In genomic region chr6:75266716-75267291, GRCh38 we compare ENCODE assay signal across 9 cellular contexts. TPM values are rescaled to one million over a fixed set of nuclear protein-coding genes. Genes with fewer than 3 reads are reported as not detected.
A peak's percentile ranks its signal among the peaks of the same experiment; 100 is the strongest.
DNase-seq lines count a peak whose midpoint lies in the region; ATAC-seq, FAIRE-seq and TF ChIP-seq lines count a peak whose summit lies in the region.
"Had no signal": no experiment of that assay in that cellular context is flagged by ENCODE, and none has a peak within 500 bp of the region (broad histone marks: within the 10 kb centered on the region; RNA-seq: fewer than 3 reads in every experiment).

No MANE protein-coding gene starts in this region.

- TF ChIP-seq EP300 in HepG2 (IDR thresholded peaks at IDR 0.05; ENCODE audit: low read depth in 2 of 2, low read length in 2 of 2), result no peak
- TF ChIP-seq EP300 in HepG2 (CRISPR knock-in tag; IDR thresholded peaks at IDR 0.05; ENCODE audit: borderline replicate concordance), result no peak

- peak; percentile 44 for DNase-seq in COLO829 (ENCODE audit: low spot score)
- DNase-seq in NCI-H69 (lab: John Stamatoyannopoulos, UW), result peak; percentile 66
- no peak for DNase-seq in central memory CD8-positive, alpha-beta T cell (ENCODE audit: low spot score in 2 of 2)
- peak; percentile 42 for DNase-seq in HepG2 (ENCODE audit: low spot score)
- DNase-seq in effector CD4-positive, alpha-beta T cell, result no peak
- no peak for DNase-seq in activated CD4-positive, CD25-positive, alpha-beta regulatory T cell (lab: John Stamatoyannopoulos, UW)

- in situ Hi-C loops in HepG2 (cut with HindIII; ENCODE audit: extremely low pct_ligation_motif_present, low pct_unique_long_range_greater_than_20kb), result no loop called here

- no peaks in the 10 kb centered on the region for H4K20me1 ChIP-seq in HepG2 (ENCODE audit: insufficient read depth, low read length)

- H2AFZ ChIP-seq in HepG2 (ENCODE audit: low read length), result no peak overlapping the region

- peak; percentile 63 for TF ChIP-seq CTCF in HepG2 (CRISPR knock-in tag; IDR thresholded peaks at IDR 0.05)

- no peak overlapping the region for H3K9ac ChIP-seq in HepG2 (ENCODE audit: insufficient read depth, low read depth, low read length)

- peaks cover 4 to 25% of the 10 kb centered on the region in 2 experiments; a peak in 4 of 5 replicates for H3K36me3 ChIP-seq in HepG2 (replicated peaks in 1 of 2; ENCODE audit: control insufficient read depth in 1 of 2, insufficient read depth in 2 of 2, low read length in 2 of 2)

- H3K79me2 ChIP-seq in HepG2 (ENCODE audit: insufficient read depth, low read length), result peaks cover 39% of the 10 kb centered on the region

- TF ChIP-seq POLR2A in HepG2 (IDR thresholded peaks at IDR 0.05; ENCODE audit: insufficient read depth in 1 of 2, low read depth in 2 of 2, low read length in 2 of 2), result no peak

- no peak overlapping the region for H3K27ac ChIP-seq in HepG2 (ENCODE audit: extremely low read length, insufficient read depth, low read length)
- H3K27ac ChIP-seq: SJCRH30 had no signal

- peak; percentile 26; the same call in 1 of the 2 replicates for TF ChIP-seq RAD21 in HepG2 (CRISPR knock-in tag; IDR thresholded peaks at IDR 0.05)

- POLR2A ChIA-PET in HepG2 (lab: Yijun Ruan, JAX), result no interaction called here

- no peak overlapping the region for H3K4me3 Mint-ChIP-seq in central memory CD8-positive, alpha-beta T cell

- no peaks in the 10 kb centered on the region for H3K27me3 ChIP-seq in HepG2 (ENCODE audit: control insufficient read depth in 1 of 2, insufficient read depth in 2 of 2, low read length in 2 of 2)
- H3K27me3 ChIP-seq: SJCRH30 had no signal

- peaks cover 18% of the 10 kb centered on the region for H3K4me1 Mint-ChIP-seq in central memory CD8-positive, alpha-beta T cell

- H3K36me3 Mint-ChIP-seq in central memory CD8-positive, alpha-beta T cell (ENCODE audit: insufficient read depth), result peaks cover 21% of the 10 kb centered on the region

- peak; percentile 68 for FAIRE-seq in HepG2 (lab: Jason Lieb, UNC)

- H3K27me3 Mint-ChIP-seq in central memory CD8-positive, alpha-beta T cell, result no peaks in the 10 kb centered on the region

- 67% methylated on average over 2 of the region's 2 CpGs for WGBS in HepG2 (ENCODE audit: low lambda C conversion rate)

- no peak overlapping the region for H3K4me3 ChIP-seq in HepG2 (replicated peaks in 1 of 3; ENCODE audit: insufficient read depth in 1 of 3, low read depth in 2 of 3, low read length in 3 of 3)
- H3K4me3 ChIP-seq: SJCRH30 had no signal

- no peak overlapping the region for H3K27ac Mint-ChIP-seq in central memory CD8-positive, alpha-beta T cell (ENCODE audit: low read depth)

- ATAC-seq in GM18868 (IDR thresholded peaks at IDR 0.05; ENCODE audit: unreplicated experiment) (peak; percentile 59), HG03095 (IDR thresholded peaks at IDR 0.05; ENCODE audit: unreplicated experiment) (peak; percentile 64), HepG2 (peak; percentile 77)
- ATAC-seq in central memory CD8-positive, alpha-beta T cell (replicated peaks; ENCODE audit: extremely low read depth, poor library complexity, severe bottlenecking), result peak; percentile 75

- no TSS peak for BruUV-seq in HepG2 (replicated peaks; lab: Mats Ljungman, UMichigan)

- CTCF ChIA-PET in HepG2 (lab: Yijun Ruan, JAX; ENCODE audit: low intra/inter-chr PET ratio, low total read pairs), result interaction anchor here (0.7 to 1.7 kb wide), 4 partner anchors 18 to 260 kb away, joined by 3 to 14 read pairs (median 6); partner anchors contain the start of gene TMEM30A

- intact Hi-C loops in HepG2 (cut with micrococcal nuclease; ENCODE audit: unreplicated experiment), result loop anchor here (1.0 to 5.0 kb wide), 4 partner anchors 18 to 259 kb away; partner anchors contain the start of gene TMEM30A

- no peaks in the 10 kb centered on the region for H3K4me1 ChIP-seq in HepG2 (ENCODE audit: insufficient read depth, low read length)
- H3K4me1 ChIP-seq: SJCRH30 had no signal

- no peak overlapping the region for H3K4me2 ChIP-seq in HepG2 (ENCODE audit: low read depth, low read length)

- H3K9me3 Mint-ChIP-seq in central memory CD8-positive, alpha-beta T cell, result no peaks in the 10 kb centered on the region

- no peaks in the 10 kb centered on the region for H3K9me3 ChIP-seq in HepG2 (ENCODE audit: low read length)
- H3K9me3 ChIP-seq: SJCRH30 had no signal

TF ChIP-seq in HepG2, 621 proteins besides CTCF, POLR2A, EP300 and RAD21:
- TF ChIP-seq SMC3 (IDR thresholded peaks at IDR 0.05; ENCODE audit: low read length), result peak; percentile 59
- no peak for TF ChIP-seq TFDP2 (CRISPR knock-in tag; IDR thresholded peaks at IDR 0.05)
- TF ChIP-seq STAG1 (CRISPR knock-in tag; IDR thresholded peaks at IDR 0.05), result peak; percentile 55

RNA-seq across cellular contexts. Expression of gene TMEM30A, which starts 17.8 kb away (rescaled TPM):
- 38.4 and 54.4 TPM in 2 replicates for total RNA-seq in HepG2 (2016; rRNA removed; fragmentation: Illumina TruSeq; extraction: Trizol)
- total RNA-seq in HepG2 (2016; cell fraction: cytosol; rRNA removed; fragmentation: Illumina TruSeq; extraction: Trizol; ENCODE audit: low read depth), result 1.8 and 2.4 TPM in 2 replicates
- 32.4 and 47.0 TPM in 2 replicates for total RNA-seq in HepG2 (2016; cell fraction: insoluble cytoplasmic fraction; rRNA removed; fragmentation: Illumina TruSeq; extraction: Trizol)
- 9.9 and 10.6 TPM in 2 replicates for total RNA-seq in HepG2 (2016; cell fraction: membrane; rRNA removed; fragmentation: Illumina TruSeq; extraction: Trizol)
- total RNA-seq in HepG2 (2016; cell fraction: nucleus; rRNA removed; fragmentation: Illumina TruSeq; extraction: Trizol), result 57.2 and 65.2 TPM in 2 replicates
- 14.9 and 17.6 TPM in 2 replicates for polyA plus RNA-seq in HepG2 (2011; rRNA removed)
- polyA plus RNA-seq in HepG2 (2011; cell fraction: cytosol; rRNA removed), result 6.1 and 11.4 TPM in 2 replicates
- 11.2 and 15.5 TPM in 2 replicates for polyA plus RNA-seq in HepG2 (2011; cell fraction: nucleus; rRNA removed)
- polyA plus RNA-seq in HepG2 (2012), result 53.2 and 56.8 TPM in 2 replicates
- 1.9 TPM in 2 replicates for polyA plus RNA-seq in HepG2 (2016; cell fraction: cytosol; fragmentation: Illumina TruSeq; extraction: Trizol; ENCODE audit: low read depth)
- polyA plus RNA-seq in HepG2 (2016; cell fraction: insoluble cytoplasmic fraction; fragmentation: Illumina TruSeq; extraction: Trizol; ENCODE audit: low read depth), result 28.3 and 31.1 TPM in 2 replicates
- polyA plus RNA-seq in HepG2 (2016; cell fraction: membrane; fragmentation: Illumina TruSeq; extraction: Trizol; ENCODE audit: low read depth), result 5.5 and 5.6 TPM in 2 replicates
- 68.9 and 74.9 TPM in 2 replicates for polyA plus RNA-seq in HepG2 (2016; cell fraction: nucleus; fragmentation: Illumina TruSeq; extraction: Trizol; ENCODE audit: insufficient read depth, low read depth)
- 7.4 and 11.2 TPM in 2 replicates for polyA minus RNA-seq in HepG2 (2011; rRNA and poly(A)+ RNA removed; ENCODE audit: low replicate concordance)
- polyA minus RNA-seq in HepG2 (2011; cell fraction: cytosol; rRNA and poly(A)+ RNA removed), result 18.1 and 24.4 TPM in 2 replicates
- 28.7 and 32.2 TPM in 2 replicates for polyA minus RNA-seq in HepG2 (2011; cell fraction: nucleus; rRNA and poly(A)+ RNA removed)

RNA-seq across cellular contexts. Expression of gene COX7A2, which starts 23.2 kb away (rescaled TPM):
- total RNA-seq in HepG2 (2016; rRNA removed; fragmentation: Illumina TruSeq; extraction: Trizol), result 481 and 556 TPM in 2 replicates
- 280 and 328 TPM in 2 replicates for total RNA-seq in HepG2 (2016; cell fraction: cytosol; rRNA removed; fragmentation: Illumina TruSeq; extraction: Trizol; ENCODE audit: low read depth)
- 517 and 605 TPM in 2 replicates for total RNA-seq in HepG2 (2016; cell fraction: insoluble cytoplasmic fraction; rRNA removed; fragmentation: Illumina TruSeq; extraction: Trizol)
- total RNA-seq in HepG2 (2016; cell fraction: membrane; rRNA removed; fragmentation: Illumina TruSeq; extraction: Trizol), result 294 and 325 TPM in 2 replicates
- total RNA-seq in HepG2 (2016; cell fraction: nucleus; rRNA removed; fragmentation: Illumina TruSeq; extraction: Trizol), result 231 and 261 TPM in 2 replicates
- 311 and 407 TPM in 2 replicates for polyA plus RNA-seq in HepG2 (2011; rRNA removed)
- 137 and 186 TPM in 2 replicates for polyA plus RNA-seq in HepG2 (2011; cell fraction: cytosol; rRNA removed)
- 59.1 and 61.9 TPM in 2 replicates for polyA plus RNA-seq in HepG2 (2011; cell fraction: nucleus; rRNA removed)
- 241 and 395 TPM in 2 replicates for polyA plus RNA-seq in HepG2 (2012)
- 218 and 256 TPM in 2 replicates for polyA plus RNA-seq in HepG2 (2016; cell fraction: cytosol; fragmentation: Illumina TruSeq; extraction: Trizol; ENCODE audit: low read depth)
- polyA plus RNA-seq in HepG2 (2016; cell fraction: insoluble cytoplasmic fraction; fragmentation: Illumina TruSeq; extraction: Trizol; ENCODE audit: low read depth), result 311 and 334 TPM in 2 replicates
- polyA plus RNA-seq in HepG2 (2016; cell fraction: membrane; fragmentation: Illumina TruSeq; extraction: Trizol; ENCODE audit: low read depth), result 165 and 228 TPM in 2 replicates
- polyA plus RNA-seq in HepG2 (2016; cell fraction: nucleus; fragmentation: Illumina TruSeq; extraction: Trizol; ENCODE audit: insufficient read depth, low read depth), result 278 and 326 TPM in 2 replicates
- polyA minus RNA-seq in HepG2 (2011; rRNA and poly(A)+ RNA removed; ENCODE audit: low replicate concordance), result 63.3 and 108 TPM in 2 replicates
- polyA minus RNA-seq in HepG2 (2011; cell fraction: cytosol; rRNA and poly(A)+ RNA removed), result 36.2 and 38.6 TPM in 2 replicates
- polyA minus RNA-seq in HepG2 (2011; cell fraction: nucleus; rRNA and poly(A)+ RNA removed), result 17.8 and 18.6 TPM in 2 replicates

Comparison
In these comparisons a context has a peak if more than half of its experiments do, and no peak if none do; other contexts are left out.
1. DNase-seq: peak in COLO829 (single experiment), NCI-H69 (single experiment) and HepG2 (single experiment); none in central memory CD8-positive, alpha-beta T cell (0 of 2), effector CD4-positive, alpha-beta T cell (single experiment) and activated CD4-positive, CD25-positive, alpha-beta regulatory T cell (0 of 4).
2. Peak in every context shown above with its lines, with median percentiles within 50 percentile points of each other: ATAC-seq.